ENCODE assay signal across 25 cellular contexts in the genomic region with DNA sequence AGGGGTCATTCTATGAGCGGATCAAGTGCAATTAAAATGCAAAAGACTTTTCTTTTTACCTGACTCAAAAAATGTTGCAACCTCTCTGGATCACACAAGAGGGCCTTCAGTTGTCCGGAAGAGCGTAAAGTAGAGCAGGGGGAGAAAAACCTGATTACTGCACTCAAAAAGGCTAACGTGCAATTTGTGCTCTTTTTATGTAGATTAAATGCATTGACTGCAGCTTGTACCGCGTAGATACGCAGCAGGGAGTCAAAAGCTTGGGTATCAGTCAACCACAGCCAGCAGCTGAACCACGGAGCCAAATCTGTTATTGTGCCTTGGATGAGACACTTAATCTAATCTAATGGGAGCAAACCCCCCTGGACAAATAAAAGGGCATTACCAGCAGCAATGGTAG.
DNase-seq lines count a peak whose midpoint lies in the region; TF ChIP-seq lines count a peak whose summit lies in the region.
"Had no signal": no experiment of that assay in that cellular context is flagged by ENCODE, and none has a peak within 500 bp of the region (broad histone marks: within the 10 kb centered on the region; RNA-seq: fewer than 3 reads in every experiment).

No MANE protein-coding gene starts in this region.

- no peak overlapping the region for H2BK15ac ChIP-seq in mesendoderm (replicated peaks; ENCODE audit: low read depth)

- H3K23ac ChIP-seq in mesendoderm (ENCODE audit: low read length) = no peak overlapping the region

- H3K56ac ChIP-seq in mesendoderm (ENCODE audit: low read length) = no peak overlapping the region

- H2BK120ac ChIP-seq in mesendoderm (ENCODE audit: low read depth, low read length) = no peak overlapping the region

- H2AK5ac ChIP-seq in mesendoderm (ENCODE audit: low read length) = no peak overlapping the region

- H3K79me1 ChIP-seq in mesendoderm (ENCODE audit: low read length) = no peaks in the 10 kb centered on the region

- CTCF ChIA-PET in HEK293 (lab: Yijun Ruan, JAX) = interaction anchor here (1.3 kb wide), 1 partner anchor 23 kb away, joined by 3 read pairs; no protein-coding TSS in a partner anchor

- H3K18ac ChIP-seq in mesendoderm (ENCODE audit: low read length) = no peak overlapping the region

- POLR2A ChIA-PET in HEK293 (lab: Yijun Ruan, JAX) = no interaction called here

- H3K4me1 ChIP-seq in HEK293 (ENCODE audit: control insufficient read depth, insufficient read depth, low read length) = peaks cover 3% of the 10 kb centered on the region; the same call in 1 of the 2 replicates
- peaks cover 2% of the 10 kb centered on the region for H3K4me1 ChIP-seq in mesendoderm (ENCODE audit: control insufficient read depth, low read depth, low read length)
- H3K4me1 ChIP-seq: Peyer's patch, SJSA1, uterus had no signal

- H3K4me2 ChIP-seq in mesendoderm (ENCODE audit: low read length) = no peak overlapping the region

- H3K36me3 ChIP-seq in HEK293 (ENCODE audit: control insufficient read depth in 2 of 2, insufficient read depth in 1 of 2, low read length in 2 of 2) = peaks cover 0 to 11% of the 10 kb centered on the region in 2 experiments; a peak in 1 of 3 replicates
- no peaks in the 10 kb centered on the region for H3K36me3 ChIP-seq in mesendoderm (ENCODE audit: control insufficient read depth, insufficient read depth, low read length)
- H3K36me3 ChIP-seq in H7 (replicated peaks; ENCODE audit: control insufficient read depth, insufficient read depth, low read length) = no peaks in the 10 kb centered on the region
- H3K36me3 ChIP-seq: Peyer's patch, SJSA1, uterus had no signal

- DNase-seq in NCI-H187 (lab: John Stamatoyannopoulos, UW) (peak; percentile 54 to 64), NCI-H69 (lab: John Stamatoyannopoulos, UW) (peak; percentile 86), mesendoderm (peak; percentile 9), H7 (no peak), activated gamma-delta T cell treated with Interleukin-2 at 50 U/mL for 16 hours (no peak)
- DNase-seq in effector CD4-positive, alpha-beta T cell = no peak
- DNase-seq: activated CD4-positive, alpha-beta T cell treated with anti-CD3 and anti-CD28 coated beads for 36 hours; activated naive CD4-positive, alpha-beta T cell treated with anti-CD3 and anti-CD28 coated beads for 36 hours; activated T-cell treated with anti-CD3 and anti-CD28 coated beads, Interleukin-2, amount 50 U/mL, for 4 hours; amniotic stem cell; CD4-positive, CD25-positive, alpha-beta regulatory T cell; DND-41; H9; KG1; NCI-H2171 treated with DMSO at 0.1 percent for 48 hours; Peyer's patch; stimulated activated CD4-positive, alpha-beta T cell treated with anti-CD3 and anti-CD28 coated beads, Interleukin-2, amount 100 ng/mL, for 24 hours; stimulated activated naive B cell treated with anti-CD40 and anti-IgM and Interleukin-4, amounts not matched to agents 10 μg/mL and 1 μg/mL and 100 μg/mL, for 72 hours; T-helper 1 cell; testis; uterus had no signal

- no peaks in the 10 kb centered on the region for H3K9me3 ChIP-seq in HEK293 (ENCODE audit: control insufficient read depth, insufficient read depth, low read depth, low read length)
- H3K9me3 ChIP-seq: Peyer's patch, SJSA1, testis, uterus had no signal

- TF ChIP-seq CTCF in HEK293 (tag by site-specific recombination; IDR thresholded peaks at IDR 0.05) = no peak

- H4K8ac ChIP-seq in mesendoderm (ENCODE audit: low read depth, low read length) = no peak overlapping the region

- H4K5ac ChIP-seq in mesendoderm (ENCODE audit: low read length) = no peak overlapping the region

- H3K9ac ChIP-seq in mesendoderm (ENCODE audit: low read length) = no peak overlapping the region

- H3K79me2 ChIP-seq in mesendoderm (ENCODE audit: control insufficient read depth, insufficient read depth, low read length) = no peaks in the 10 kb centered on the region

- H3K4ac ChIP-seq in mesendoderm (ENCODE audit: low read depth, low read length) = no peak overlapping the region

- no CpG with 5 or more reads among the region's 8 CpGs for WGBS in mesendoderm (ENCODE audit: extremely low coverage, insufficient coverage, low lambda C conversion rate)

- H3K27ac ChIP-seq in HEK293 (ENCODE audit: extremely low read depth, low read depth, low read length) (no peak overlapping the region), mesendoderm (ENCODE audit: low read depth, low read length) (no peak overlapping the region)
- H3K27ac ChIP-seq: Peyer's patch, SJSA1, skin epidermis, testis, uterus had no signal

- H2BK5ac ChIP-seq in mesendoderm (ENCODE audit: low read length) = no peak overlapping the region

- H3K4me3 ChIP-seq in HEK293 (ENCODE audit: low read depth, low read length) (no peak overlapping the region), mesendoderm (ENCODE audit: low read length) (no peak overlapping the region), H7 (ENCODE audit: insufficient read depth, low read depth, low read length) (no peak overlapping the region)
- H3K4me3 ChIP-seq: lung, Peyer's patch, SJSA1, skin epidermis, testis, uterus had no signal

- H3K27me3 ChIP-seq in mesendoderm (ENCODE audit: insufficient read depth, low read length, poor library complexity) (no peaks in the 10 kb centered on the region), H7 (ENCODE audit: control insufficient read depth, insufficient read depth, low read length) (no peaks in the 10 kb centered on the region)
- H3K27me3 ChIP-seq: Peyer's patch, SJSA1, testis, uterus had no signal

TF ChIP-seq in HEK293, 187 proteins besides CTCF, POLR2A, EP300 and RAD21 (continues in another document):
- TF ChIP-seq KLF7 (tag by site-specific recombination; IDR thresholded peaks at IDR 0.05; ENCODE audit: borderline replicate concordance) (no peak), ZNF707 (tag by site-specific recombination; IDR thresholded peaks at IDR 0.05) (no peak), ZNF202 (tag by site-specific recombination; IDR thresholded peaks at IDR 0.05; ENCODE audit: borderline replicate concordance) (no peak), ZIC2 (tag by site-specific recombination; IDR thresholded peaks at IDR 0.05) (0 out of 2 replicates have a peak, but pooled peaks have one; percentile 27), FEZF1 (tag by site-specific recombination; IDR thresholded peaks at IDR 0.05) (peak; percentile 92), ZNF629 (tag by site-specific recombination; IDR thresholded peaks at IDR 0.05) (0 out of 2 replicates have a peak, but pooled peaks have one; percentile 21), ZNF416 (tag by site-specific recombination; IDR thresholded peaks at IDR 0.05) (no peak), ZNF341 (tag by site-specific recombination; IDR thresholded peaks at IDR 0.05; ENCODE audit: low read depth) (peak; percentile 77), OSR2 (tag by site-specific recombination; IDR thresholded peaks at IDR 0.05) (peak; percentile 53), SP7 (tag by site-specific recombination; IDR thresholded peaks at IDR 0.05) (peak; percentile 91)
- TF ChIP-seq, protein P1, sequence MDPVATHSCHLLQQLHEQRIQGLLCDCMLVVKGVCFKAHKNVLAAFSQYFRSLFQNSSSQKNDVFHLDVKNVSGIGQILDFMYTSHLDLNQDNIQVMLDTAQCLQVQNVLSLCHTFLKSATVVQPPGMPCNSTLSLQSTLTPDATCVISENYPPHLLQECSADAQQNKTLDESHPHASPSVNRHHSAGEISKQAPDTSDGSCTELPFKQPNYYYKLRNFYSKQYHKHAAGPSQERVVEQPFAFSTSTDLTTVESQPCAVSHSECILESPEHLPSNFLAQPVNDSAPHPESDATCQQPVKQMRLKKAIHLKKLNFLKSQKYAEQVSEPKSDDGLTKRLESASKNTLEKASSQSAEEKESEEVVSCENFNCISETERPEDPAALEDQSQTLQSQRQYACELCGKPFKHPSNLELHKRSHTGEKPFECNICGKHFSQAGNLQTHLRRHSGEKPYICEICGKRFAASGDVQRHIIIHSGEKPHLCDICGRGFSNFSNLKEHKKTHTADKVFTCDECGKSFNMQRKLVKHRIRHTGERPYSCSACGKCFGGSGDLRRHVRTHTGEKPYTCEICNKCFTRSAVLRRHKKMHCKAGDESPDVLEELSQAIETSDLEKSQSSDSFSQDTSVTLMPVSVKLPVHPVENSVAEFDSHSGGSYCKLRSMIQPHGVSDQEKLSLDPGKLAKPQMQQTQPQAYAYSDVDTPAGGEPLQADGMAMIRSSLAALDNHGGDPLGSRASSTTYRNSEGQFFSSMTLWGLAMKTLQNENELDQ (tag by site-specific recombination; IDR thresholded peaks at IDR 0.05; ENCODE audit: low read depth) = no peak
- TF ChIP-seq, protein P2, sequence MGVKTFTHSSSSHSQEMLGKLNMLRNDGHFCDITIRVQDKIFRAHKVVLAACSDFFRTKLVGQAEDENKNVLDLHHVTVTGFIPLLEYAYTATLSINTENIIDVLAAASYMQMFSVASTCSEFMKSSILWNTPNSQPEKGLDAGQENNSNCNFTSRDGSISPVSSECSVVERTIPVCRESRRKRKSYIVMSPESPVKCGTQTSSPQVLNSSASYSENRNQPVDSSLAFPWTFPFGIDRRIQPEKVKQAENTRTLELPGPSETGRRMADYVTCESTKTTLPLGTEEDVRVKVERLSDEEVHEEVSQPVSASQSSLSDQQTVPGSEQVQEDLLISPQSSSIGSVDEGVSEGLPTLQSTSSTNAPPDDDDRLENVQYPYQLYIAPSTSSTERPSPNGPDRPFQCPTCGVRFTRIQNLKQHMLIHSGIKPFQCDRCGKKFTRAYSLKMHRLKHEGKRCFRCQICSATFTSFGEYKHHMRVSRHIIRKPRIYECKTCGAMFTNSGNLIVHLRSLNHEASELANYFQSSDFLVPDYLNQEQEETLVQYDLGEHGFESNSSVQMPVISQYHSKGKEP (tag by site-specific recombination; IDR thresholded peaks at IDR 0.05) = peak; percentile 96

Comparison
In these comparisons a context has a peak if more than half of its experiments do, and no peak if none do; other contexts are left out.
1. DNase-seq: peak in NCI-H187 (2 of 2), NCI-H69 (single experiment) and mesendoderm (single experiment); none in effector CD4-positive, alpha-beta T cell (single experiment), H7 (single experiment) and activated gamma-delta T cell treated with Interleukin-2 at 50 U/mL for 16 hours (single experiment).